In the genomic region with DNA sequence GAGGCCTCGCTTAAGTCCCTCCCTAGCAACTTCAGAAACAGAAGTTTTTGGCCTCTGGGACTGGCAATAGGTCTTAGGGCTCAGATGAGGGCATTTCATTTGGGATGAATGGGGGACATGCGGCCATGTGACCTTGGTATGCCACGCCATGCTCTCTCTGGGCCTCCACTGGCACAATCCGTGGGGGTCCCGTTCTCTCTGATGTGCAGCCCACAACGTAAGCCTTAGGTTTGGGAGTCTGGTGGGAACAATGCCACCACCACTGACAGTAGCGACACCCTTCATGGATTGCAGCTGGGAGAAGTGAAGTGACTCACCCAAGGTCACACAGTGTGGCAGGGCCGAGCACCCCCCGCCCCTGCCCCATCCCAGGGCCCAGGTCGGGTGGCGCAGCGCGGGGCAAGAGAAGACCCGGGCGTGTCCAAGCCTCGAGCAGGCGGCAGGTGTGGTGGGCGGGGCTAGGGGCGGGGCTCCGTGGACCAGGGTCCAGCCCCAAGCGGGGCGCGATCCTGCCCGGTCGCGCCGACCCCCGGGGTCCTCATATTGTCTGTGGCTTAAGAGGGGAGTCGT, we compare ENCODE assay signal across 8 cellular contexts. TPM values are rescaled to one million over a fixed set of nuclear protein-coding genes. Genes with fewer than 3 reads are reported as not detected.
A peak's percentile ranks its signal among the peaks of the same experiment; 100 is the strongest.
DNase-seq lines count a peak whose midpoint lies in the region; ATAC-seq lines count a peak whose summit lies in the region.

No MANE protein-coding gene starts in this region.

- peak overlapping the region in 2 of 3 donors; percentile 59 to 100 for H3K9ac ChIP-seq in skeletal muscle tissue (ENCODE audit: low read depth in 1 of 3, low read length in 3 of 3)

- peaks cover 17 to 37% (median 34%) of the 10 kb centered on the region in 3 donors for H3K4me1 ChIP-seq in skeletal muscle tissue (ENCODE audit: control insufficient read depth in 3 of 3, insufficient read depth in 3 of 3, low read length in 3 of 3)

- DNase-seq in activated gamma-delta T cell treated with Interleukin-2 at 50 U/mL for 16 hours (peak; percentile 21), activated gamma-delta T cell (lab: John Stamatoyannopoulos, UW) (no peak), left ventricle myocardium superior (peak; percentile 72), germinal center (ENCODE audit: low spot score) (no peak), SW 1271 (lab: John Stamatoyannopoulos, UW) (no peak), OCI-M2 (lab: John Stamatoyannopoulos, UW; ENCODE audit: unreplicated experiment) (no peak)
- DNase-seq in activated T-cell treated with anti-CD3 and anti-CD28 coated beads, Interleukin-2, amount 50 U/mL, for 24 hours = no peak

- peaks cover 12% of the 10 kb centered on the region for H3K27me3 Mint-ChIP-seq in activated T-cell treated with anti-CD3 and anti-CD28 coated beads, Interleukin-2, amount 50 U/mL, for 24 hours

- no peak overlapping the region for H3K4me3 ChIP-seq in skeletal muscle tissue (ENCODE audit: low read length in 3 of 3)

- H3K9me3 Mint-ChIP-seq in activated T-cell treated with anti-CD3 and anti-CD28 coated beads, Interleukin-2, amount 50 U/mL, for 24 hours = no peaks in the 10 kb centered on the region

- peaks cover 27% of the 10 kb centered on the region for H3K36me3 Mint-ChIP-seq in activated T-cell treated with anti-CD3 and anti-CD28 coated beads, Interleukin-2, amount 50 U/mL, for 24 hours (ENCODE audit: low read depth)

- H3K4me3 Mint-ChIP-seq in activated T-cell treated with anti-CD3 and anti-CD28 coated beads, Interleukin-2, amount 50 U/mL, for 24 hours = peak overlapping the region; percentile 41

- H3K36me3 ChIP-seq in skeletal muscle tissue (ENCODE audit: control insufficient read depth in 3 of 3, insufficient read depth in 3 of 3, low read length in 3 of 3) = peaks cover 0 to 21% (median 3%) of the 10 kb centered on the region in 3 donors

- peak; percentile 2 for ATAC-seq in left ventricle myocardium superior

- peak overlapping the region; percentile 99 for H3K27ac ChIP-seq in skeletal muscle tissue (ENCODE audit: low read depth, low read length)

- H3K27me3 ChIP-seq in skeletal muscle tissue (ENCODE audit: control insufficient read depth in 3 of 3, insufficient read depth in 3 of 3, low read length in 3 of 3) = no peaks in the 10 kb centered on the region

- H3K9me3 ChIP-seq in skeletal muscle tissue (ENCODE audit: control insufficient read depth in 3 of 3, low read length in 3 of 3) = no peaks in the 10 kb centered on the region

- no peak overlapping the region for H3K27ac Mint-ChIP-seq in activated T-cell treated with anti-CD3 and anti-CD28 coated beads, Interleukin-2, amount 50 U/mL, for 24 hours

- intact Hi-C loops in left ventricle myocardium superior (cut with micrococcal nuclease) = loop anchor here (5.0 kb wide), 2 partner anchors 273 to 388 kb away; no protein-coding TSS in a partner anchor

- peaks cover 23% of the 10 kb centered on the region for H3K4me1 Mint-ChIP-seq in activated T-cell treated with anti-CD3 and anti-CD28 coated beads, Interleukin-2, amount 50 U/mL, for 24 hours (ENCODE audit: low read depth)

RNA-seq across cellular contexts. Expression of a gene that starts 0.9 kb away (rescaled TPM):
- 59.4 TPM for total RNA-seq in left ventricle myocardium superior
- 7.3 TPM for total RNA-seq in skeletal muscle tissue

RNA-seq across cellular contexts. Expression of a gene that starts 36.2 kb away (rescaled TPM):
- total RNA-seq in left ventricle myocardium superior (31.1 TPM), skeletal muscle tissue (5.7 TPM)

Comparison
In these comparisons a context has a peak if more than half of its experiments do, and no peak if none do; other contexts are left out.
1. DNase-seq: peak in activated gamma-delta T cell treated with Interleukin-2 at 50 U/mL for 16 hours (single experiment) and left ventricle myocardium superior (single experiment); none in activated gamma-delta T cell (single experiment), activated T-cell treated with anti-CD3 and anti-CD28 coated beads, Interleukin-2, amount 50 U/mL, for 24 hours (single experiment), germinal center (single experiment), SW 1271 (0 of 2) and OCI-M2 (single experiment).